8 cellular contexts compared by ENCODE assay signal in genomic region chr6:26473758-26474438, GRCh38. TPM values are rescaled to one million over a fixed set of nuclear protein-coding genes. Genes with fewer than 3 reads are reported as not detected.
DNase-seq lines count a peak whose midpoint lies in the region; ATAC-seq and TF ChIP-seq lines count a peak whose summit lies in the region.

No MANE protein-coding gene starts in this region.

- H3K27ac ChIP-seq in right atrium auricular region (peak overlapping the region; percentile 88 to 95), rectal smooth muscle tissue (ENCODE audit: low read depth, low read length) (peak overlapping the region; percentile 98), aorta (ENCODE audit: low read depth in 1 of 2, low read length in 2 of 2) (peak overlapping the region; percentile 75 to 87)

- H3K4me3 ChIP-seq in GM06990 (replicated peaks; ENCODE audit: low read depth, low read length): peak overlapping the region; percentile 71
- peak overlapping the region; percentile 50 to 52 for H3K4me3 ChIP-seq in right atrium auricular region
- H3K4me3 ChIP-seq in rectal smooth muscle tissue (ENCODE audit: low read length): peak overlapping the region; percentile 77
- peak overlapping the region; percentile 28 to 87 for H3K4me3 ChIP-seq in aorta (ENCODE audit: low read length in 2 of 2)

- peak; percentile 79 for DNase-seq in GM06990 (ENCODE audit: extremely low read depth, insufficient read length)
- DNase-seq in NCI-H1105 (lab: John Stamatoyannopoulos, UW): peak; percentile 81
- peak; percentile 57 to 97 (median 74) for DNase-seq in T-helper 1 cell
- peak in 47 of 56 donors; percentile 2 to 79 (median 25) for DNase-seq in amygdala (lab: John Stamatoyannopoulos, UW)
- peak; percentile 90 for DNase-seq in right atrium auricular region (ENCODE audit: low spot score)
- peak; percentile 87 to 89 for DNase-seq in aorta

- intact Hi-C loops in aorta (cut with DNase I): loop anchor here in 1 of 2 donors (10.0 kb wide), 1 partner anchor 69 kb away; the partner anchor contains the start of gene BTN3A1

- 0% methylated on average over 12 of the region's 12 CpGs for WGBS in aorta, 2 donors

- H3K27me3 ChIP-seq in GM06990 (replicated peaks; ENCODE audit: control insufficient read depth, insufficient read depth, low read length) (no peaks in the 10 kb centered on the region), right atrium auricular region (no peaks in the 10 kb centered on the region), rectal smooth muscle tissue (ENCODE audit: control insufficient read depth, insufficient read depth, low read length) (no peaks in the 10 kb centered on the region), aorta (ENCODE audit: control insufficient read depth in 1 of 2, insufficient read depth in 2 of 2, low read length in 1 of 2) (no peaks in the 10 kb centered on the region)

- peaks cover 0 to 11% of the 10 kb centered on the region in 2 donors for H3K4me1 ChIP-seq in right atrium auricular region
- peaks cover 3% of the 10 kb centered on the region for H3K4me1 ChIP-seq in rectal smooth muscle tissue (ENCODE audit: control insufficient read depth, insufficient read depth, low read length)
- H3K4me1 ChIP-seq in aorta (ENCODE audit: control insufficient read depth in 1 of 2, insufficient read depth in 2 of 2, low read length in 2 of 2): no peaks in the 10 kb centered on the region

- H3K9ac ChIP-seq in rectal smooth muscle tissue (ENCODE audit: low read length): peak overlapping the region; percentile 80

- H3K9me3 ChIP-seq in right atrium auricular region (no peaks in the 10 kb centered on the region), aorta (ENCODE audit: control insufficient read depth, low read length) (no peaks in the 10 kb centered on the region)

- ATAC-seq in HG02571 (IDR thresholded peaks at IDR 0.05; ENCODE audit: unreplicated experiment): peak; percentile 91
- peak; percentile 94 for ATAC-seq in aorta (ENCODE audit: low FRiP score)

- H3K36me3 ChIP-seq in GM06990 (ENCODE audit: control insufficient read depth, insufficient read depth, low read length) (peaks cover 3% of the 10 kb centered on the region; the same call in 1 of the 2 replicates), right atrium auricular region (peaks cover 6% of the 10 kb centered on the region), rectal smooth muscle tissue (ENCODE audit: control insufficient read depth, insufficient read depth, low read length) (peaks cover 3% of the 10 kb centered on the region), aorta (ENCODE audit: control insufficient read depth in 1 of 2, insufficient read depth in 2 of 2, low read length in 1 of 2) (peaks cover 2 to 6% of the 10 kb centered on the region in 2 donors)

- TF ChIP-seq CTCF in GM06990 (IDR thresholded peaks at IDR 0.05; ENCODE audit: insufficient read depth, low read length, poor library complexity, severe bottlenecking) (no peak), right atrium auricular region (IDR thresholded peaks at IDR 0.05) (no peak)

RNA-seq across cellular contexts. Expression of gene BTN2A1, which starts 16.1 kb away (rescaled TPM):
- total RNA-seq in right atrium auricular region (10 to 100 TPM in 1 of 2 donors, 1 to 10 TPM in 1; 7.6 to 13.9 TPM), aorta (10 to 100 TPM; 37.6 to 41.6 TPM)
- polyA plus RNA-seq in aorta: 10 to 100 TPM; 14.1 to 40.4 TPM

RNA-seq across cellular contexts. Expression of gene BTN1A1, which starts 26.2 kb away (rescaled TPM):
- not detected for total RNA-seq in right atrium auricular region
- not detected for total RNA-seq in aorta
- polyA plus RNA-seq in aorta: not detected

RNA-seq across cellular contexts. Expression of gene BTN3A3, which starts 33.6 kb away (rescaled TPM):
- total RNA-seq in right atrium auricular region (1 to 10 TPM; 5.6 to 8.7 TPM), aorta (10 to 100 TPM; 12.8 to 45.1 TPM)
- 1 to 10 TPM; 3.1 to 9.7 TPM for polyA plus RNA-seq in aorta

Comparison
In these comparisons a context has a peak if more than half of its experiments do, and no peak if none do; other contexts are left out.
1. Peak in every context shown above with its lines: DNase-seq, ATAC-seq, H3K4me3 ChIP-seq and H3K27ac ChIP-seq.
2. DNase-seq: peak in every context shown above with its lines; median percentile 90 in right atrium auricular region; 88 in aorta; 81 in NCI-H1105; 79 in GM06990; 74 in T-helper 1 cell; 25 in amygdala.